In the genomic region with DNA sequence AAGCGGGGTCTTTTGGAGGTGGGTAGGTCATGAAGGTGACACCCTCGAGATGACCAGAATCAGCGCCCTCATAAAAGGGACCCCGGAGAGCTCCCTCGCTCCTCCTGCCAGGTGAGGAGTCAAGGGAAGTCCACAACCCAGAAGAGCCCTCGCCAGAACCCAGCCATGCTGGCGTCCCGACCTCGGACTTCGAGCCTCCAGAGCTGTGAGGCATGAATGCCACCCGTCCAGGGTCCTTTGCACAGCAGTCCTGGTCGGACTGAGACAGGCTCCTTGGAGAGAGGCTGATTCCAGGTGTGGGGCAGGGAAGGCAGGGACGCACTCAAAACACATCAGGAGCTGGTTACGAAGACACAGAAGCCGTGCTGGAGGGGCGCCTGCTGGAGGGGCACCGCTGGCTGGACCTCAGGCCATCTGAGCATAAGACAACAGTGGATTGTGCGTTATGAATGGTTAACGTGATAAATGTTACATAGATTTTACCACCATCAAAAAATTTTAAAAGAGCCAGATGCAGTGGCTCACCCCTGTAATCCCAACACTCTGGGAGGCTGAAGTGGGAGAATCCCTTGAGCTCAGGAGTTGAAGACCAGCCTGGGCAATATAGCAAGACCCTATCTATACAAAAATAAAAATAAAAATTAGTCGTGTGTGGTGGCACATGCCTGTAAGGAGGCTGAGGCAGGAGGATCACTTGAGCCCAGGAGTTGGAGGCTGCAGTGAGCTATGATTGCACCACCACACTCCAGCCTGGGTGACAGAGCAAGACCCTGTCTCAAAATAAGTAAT, we compare ENCODE assay signal across 1 cellular context.
TF ChIP-seq lines count a peak whose summit lies in the region.

No MANE protein-coding gene starts in this region.

TF ChIP-seq in HepG2, 621 proteins besides CTCF, POLR2A, EP300 and RAD21 (continued from another document and continues in another):
- peak; percentile 25; the same call in 1 of the 2 replicates for TF ChIP-seq YEATS2 (CRISPR knock-in tag; IDR thresholded peaks at IDR 0.05; ENCODE audit: borderline replicate concordance)
- TF ChIP-seq, protein P1, sequence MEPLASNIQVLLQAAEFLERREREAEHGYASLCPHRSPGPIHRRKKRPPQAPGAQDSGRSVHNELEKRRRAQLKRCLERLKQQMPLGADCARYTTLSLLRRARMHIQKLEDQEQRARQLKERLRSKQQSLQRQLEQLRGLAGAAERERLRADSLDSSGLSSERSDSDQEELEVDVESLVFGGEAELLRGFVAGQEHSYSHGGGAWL (CRISPR knock-in tag; IDR thresholded peaks at IDR 0.05): 0 out of 2 replicates have a peak, but pooled peaks have one; percentile 41
- no peak for TF ChIP-seq CENPT (CRISPR knock-in tag; IDR thresholded peaks at IDR 0.05; ENCODE audit: low read depth)
- TF ChIP-seq, protein P2, sequence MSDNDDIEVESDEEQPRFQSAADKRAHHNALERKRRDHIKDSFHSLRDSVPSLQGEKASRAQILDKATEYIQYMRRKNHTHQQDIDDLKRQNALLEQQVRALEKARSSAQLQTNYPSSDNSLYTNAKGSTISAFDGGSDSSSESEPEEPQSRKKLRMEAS (IDR thresholded peaks at IDR 0.05): peak; percentile 67
- no peak for TF ChIP-seq ZZZ3 (CRISPR knock-in tag; IDR thresholded peaks at IDR 0.05; ENCODE audit: borderline replicate concordance)
- TF ChIP-seq ZNF335 (CRISPR knock-in tag; IDR thresholded peaks at IDR 0.05): no peak
- no peak for TF ChIP-seq RBAK (CRISPR knock-in tag; IDR thresholded peaks at IDR 0.05)
- 0 out of 2 replicates have a peak, but pooled peaks have one; percentile 25 for TF ChIP-seq DPF2 (CRISPR knock-in tag; IDR thresholded peaks at IDR 0.05; ENCODE audit: borderline replicate concordance, low read depth)
- TF ChIP-seq ZFP82 (CRISPR knock-in tag; IDR thresholded peaks at IDR 0.05; ENCODE audit: borderline replicate concordance): no peak
- TF ChIP-seq YEATS4 (CRISPR knock-in tag; IDR thresholded peaks at IDR 0.05; ENCODE audit: borderline replicate concordance): 0 out of 2 replicates have a peak, but pooled peaks have one; percentile 33
- TF ChIP-seq SATB2 (CRISPR knock-in tag; IDR thresholded peaks at IDR 0.05): no peak
- TF ChIP-seq, protein P3, sequence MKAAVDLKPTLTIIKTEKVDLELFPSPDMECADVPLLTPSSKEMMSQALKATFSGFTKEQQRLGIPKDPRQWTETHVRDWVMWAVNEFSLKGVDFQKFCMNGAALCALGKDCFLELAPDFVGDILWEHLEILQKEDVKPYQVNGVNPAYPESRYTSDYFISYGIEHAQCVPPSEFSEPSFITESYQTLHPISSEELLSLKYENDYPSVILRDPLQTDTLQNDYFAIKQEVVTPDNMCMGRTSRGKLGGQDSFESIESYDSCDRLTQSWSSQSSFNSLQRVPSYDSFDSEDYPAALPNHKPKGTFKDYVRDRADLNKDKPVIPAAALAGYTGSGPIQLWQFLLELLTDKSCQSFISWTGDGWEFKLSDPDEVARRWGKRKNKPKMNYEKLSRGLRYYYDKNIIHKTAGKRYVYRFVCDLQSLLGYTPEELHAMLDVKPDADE (CRISPR knock-in tag; IDR thresholded peaks at IDR 0.05): no peak
- TF ChIP-seq, protein P4, sequence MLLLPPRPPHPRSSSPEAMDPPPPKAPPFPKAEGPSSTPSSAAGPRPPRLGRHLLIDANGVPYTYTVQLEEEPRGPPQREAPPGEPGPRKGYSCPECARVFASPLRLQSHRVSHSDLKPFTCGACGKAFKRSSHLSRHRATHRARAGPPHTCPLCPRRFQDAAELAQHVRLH (CRISPR knock-in tag; IDR thresholded peaks at IDR 0.05; ENCODE audit: borderline replicate concordance, low read depth): no peak
- TF ChIP-seq, protein P5, sequence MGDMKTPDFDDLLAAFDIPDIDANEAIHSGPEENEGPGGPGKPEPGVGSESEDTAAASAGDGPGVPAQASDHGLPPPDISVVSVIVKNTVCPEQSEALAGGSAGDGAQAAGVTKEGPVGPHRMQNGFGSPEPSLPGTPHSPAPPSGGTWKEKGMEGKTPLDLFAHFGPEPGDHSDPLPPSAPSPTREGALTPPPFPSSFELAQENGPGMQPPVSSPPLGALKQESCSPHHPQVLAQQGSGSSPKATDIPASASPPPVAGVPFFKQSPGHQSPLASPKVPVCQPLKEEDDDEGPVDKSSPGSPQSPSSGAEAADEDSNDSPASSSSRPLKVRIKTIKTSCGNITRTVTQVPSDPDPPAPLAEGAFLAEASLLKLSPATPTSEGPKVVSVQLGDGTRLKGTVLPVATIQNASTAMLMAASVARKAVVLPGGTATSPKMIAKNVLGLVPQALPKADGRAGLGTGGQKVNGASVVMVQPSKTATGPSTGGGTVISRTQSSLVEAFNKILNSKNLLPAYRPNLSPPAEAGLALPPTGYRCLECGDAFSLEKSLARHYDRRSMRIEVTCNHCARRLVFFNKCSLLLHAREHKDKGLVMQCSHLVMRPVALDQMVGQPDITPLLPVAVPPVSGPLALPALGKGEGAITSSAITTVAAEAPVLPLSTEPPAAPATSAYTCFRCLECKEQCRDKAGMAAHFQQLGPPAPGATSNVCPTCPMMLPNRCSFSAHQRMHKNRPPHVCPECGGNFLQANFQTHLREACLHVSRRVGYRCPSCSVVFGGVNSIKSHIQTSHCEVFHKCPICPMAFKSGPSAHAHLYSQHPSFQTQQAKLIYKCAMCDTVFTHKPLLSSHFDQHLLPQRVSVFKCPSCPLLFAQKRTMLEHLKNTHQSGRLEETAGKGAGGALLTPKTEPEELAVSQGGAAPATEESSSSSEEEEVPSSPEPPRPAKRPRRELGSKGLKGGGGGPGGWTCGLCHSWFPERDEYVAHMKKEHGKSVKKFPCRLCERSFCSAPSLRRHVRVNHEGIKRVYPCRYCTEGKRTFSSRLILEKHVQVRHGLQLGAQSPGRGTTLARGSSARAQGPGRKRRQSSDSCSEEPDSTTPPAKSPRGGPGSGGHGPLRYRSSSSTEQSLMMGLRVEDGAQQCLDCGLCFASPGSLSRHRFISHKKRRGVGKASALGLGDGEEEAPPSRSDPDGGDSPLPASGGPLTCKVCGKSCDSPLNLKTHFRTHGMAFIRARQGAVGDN (CRISPR knock-in tag; IDR thresholded peaks at IDR 0.05): peak; percentile 78
- TF ChIP-seq, protein P6, sequence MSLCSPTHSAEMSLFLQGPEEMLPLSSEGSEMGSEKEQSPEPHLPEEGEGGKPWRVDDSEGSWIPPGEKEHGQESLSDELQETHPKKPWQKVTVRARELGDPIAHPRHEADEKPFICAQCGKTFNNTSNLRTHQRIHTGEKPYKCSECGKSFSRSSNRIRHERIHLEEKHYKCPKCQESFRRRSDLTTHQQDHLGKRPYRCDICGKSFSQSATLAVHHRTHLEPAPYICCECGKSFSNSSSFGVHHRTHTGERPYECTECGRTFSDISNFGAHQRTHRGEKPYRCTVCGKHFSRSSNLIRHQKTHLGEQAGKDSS (CRISPR knock-in tag; IDR thresholded peaks at IDR 0.05; ENCODE audit: borderline replicate concordance, low read depth): no peak
- TF ChIP-seq ZSCAN12 (CRISPR knock-in tag; IDR thresholded peaks at IDR 0.05): no peak
- no peak for TF ChIP-seq TBX2 (CRISPR knock-in tag; IDR thresholded peaks at IDR 0.05; ENCODE audit: borderline replicate concordance)
- TF ChIP-seq RFX1 (IDR thresholded peaks at IDR 0.05): no peak
- peak; percentile 75 for TF ChIP-seq HNF4A (CRISPR knock-in tag; IDR thresholded peaks at IDR 0.05)
- no peak for TF ChIP-seq STAG1 (CRISPR knock-in tag; IDR thresholded peaks at IDR 0.05)
- TF ChIP-seq ATF7-NPFF (CRISPR knock-in tag; IDR thresholded peaks at IDR 0.05; ENCODE audit: low read depth): 0 out of 2 replicates have a peak, but pooled peaks have one; percentile 19
- TF ChIP-seq ZNF777 (CRISPR knock-in tag; IDR thresholded peaks at IDR 0.05): peak; percentile 78
- TF ChIP-seq MXD4 (CRISPR knock-in tag; IDR thresholded peaks at IDR 0.05): no peak
- no peak for TF ChIP-seq REXO4 (CRISPR knock-in tag; IDR thresholded peaks at IDR 0.05; ENCODE audit: borderline replicate concordance)
- no peak for TF ChIP-seq THYN1 (CRISPR knock-in tag; IDR thresholded peaks at IDR 0.05; ENCODE audit: borderline replicate concordance, low read depth)
- TF ChIP-seq, protein P7, sequence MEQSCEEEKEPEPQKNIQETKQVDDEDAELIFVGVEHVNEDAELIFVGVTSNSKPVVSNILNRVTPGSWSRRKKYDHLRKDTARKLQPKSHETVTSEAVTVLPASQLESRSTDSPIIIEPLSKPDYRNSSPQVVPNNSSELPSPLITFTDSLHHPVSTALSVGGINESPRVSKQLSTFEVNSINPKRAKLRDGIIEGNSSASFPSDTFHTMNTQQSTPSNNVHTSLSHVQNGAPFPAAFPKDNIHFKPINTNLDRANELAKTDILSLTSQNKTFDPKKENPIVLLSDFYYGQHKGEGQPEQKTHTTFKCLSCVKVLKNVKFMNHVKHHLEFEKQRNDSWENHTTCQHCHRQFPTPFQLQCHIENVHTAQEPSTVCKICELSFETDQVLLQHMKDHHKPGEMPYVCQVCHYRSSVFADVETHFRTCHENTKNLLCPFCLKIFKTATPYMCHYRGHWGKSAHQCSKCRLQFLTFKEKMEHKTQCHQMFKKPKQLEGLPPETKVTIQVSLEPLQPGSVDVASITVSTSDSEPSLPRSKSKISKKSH (CRISPR knock-in tag; IDR thresholded peaks at IDR 0.05; ENCODE audit: borderline replicate concordance): no peak; the same call in 1 of the 2 replicates
- TF ChIP-seq DMAP1 (CRISPR knock-in tag; IDR thresholded peaks at IDR 0.05): peak; percentile 29; the same call in 1 of the 2 replicates
- TF ChIP-seq MTA1 (CRISPR knock-in tag; IDR thresholded peaks at IDR 0.05; ENCODE audit: borderline replicate concordance): peak; percentile 62; the same call in 1 of the 2 replicates
- no peak for TF ChIP-seq RBFOX2 (IDR thresholded peaks at IDR 0.05; ENCODE audit: low read depth, low read length)
- no peak for TF ChIP-seq ATF1 (CRISPR knock-in tag; IDR thresholded peaks at IDR 0.05)
- 0 out of 2 replicates have a peak, but pooled peaks have one; percentile 35 for TF ChIP-seq KDM5B (CRISPR knock-in tag; IDR thresholded peaks at IDR 0.05; ENCODE audit: borderline replicate concordance)
- no peak for TF ChIP-seq GATA4 (IDR thresholded peaks at IDR 0.05; ENCODE audit: borderline replicate concordance, low read depth)
- TF ChIP-seq ZNF790 (CRISPR knock-in tag; IDR thresholded peaks at IDR 0.05; ENCODE audit: borderline replicate concordance): no peak
- 0 out of 2 replicates have a peak, but pooled peaks have one; percentile 13 for TF ChIP-seq SP5 (CRISPR knock-in tag; IDR thresholded peaks at IDR 0.05; ENCODE audit: borderline replicate concordance, low read depth)
- peak; percentile 53; the same call in 1 of the 2 replicates for TF ChIP-seq ZNF121 (CRISPR knock-in tag; IDR thresholded peaks at IDR 0.05)
- TF ChIP-seq, protein P8, sequence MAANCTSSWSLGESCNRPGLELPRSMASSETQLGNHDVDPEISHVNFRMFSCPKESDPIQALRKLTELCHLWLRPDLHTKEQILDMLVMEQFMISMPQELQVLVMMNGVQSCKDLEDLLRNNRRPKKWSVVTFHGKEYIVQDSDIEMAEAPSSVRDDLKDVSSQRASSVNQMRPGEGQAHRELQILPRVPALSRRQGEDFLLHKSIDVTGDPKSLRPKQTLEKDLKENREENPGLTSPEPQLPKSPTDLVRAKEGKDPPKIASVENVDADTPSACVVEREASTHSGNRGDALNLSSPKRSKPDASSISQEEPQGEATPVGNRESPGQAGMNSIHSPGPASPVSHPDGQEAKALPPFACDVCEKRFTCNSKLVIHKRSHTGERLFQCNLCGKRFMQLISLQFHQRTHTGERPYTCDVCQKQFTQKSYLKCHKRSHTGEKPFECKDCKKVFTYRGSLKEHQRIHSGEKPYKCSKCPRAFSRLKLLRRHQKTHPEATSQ (CRISPR knock-in tag; IDR thresholded peaks at IDR 0.05; ENCODE audit: borderline replicate concordance): no peak
- no peak for TF ChIP-seq IKZF4 (CRISPR knock-in tag; IDR thresholded peaks at IDR 0.05; ENCODE audit: borderline replicate concordance, low read depth, not compliant biosample characterization)
- 0 out of 2 replicates have a peak, but pooled peaks have one; percentile 44 for TF ChIP-seq ERF (CRISPR knock-in tag; IDR thresholded peaks at IDR 0.05)
- TF ChIP-seq ZNF644 (CRISPR knock-in tag; IDR thresholded peaks at IDR 0.05; ENCODE audit: low read depth): 0 out of 2 replicates have a peak, but pooled peaks have one; percentile 27
- no peak for TF ChIP-seq DNMT3B (CRISPR knock-in tag; conservative IDR thresholded peaks at IDR 0.05)
- TF ChIP-seq, protein P9, sequence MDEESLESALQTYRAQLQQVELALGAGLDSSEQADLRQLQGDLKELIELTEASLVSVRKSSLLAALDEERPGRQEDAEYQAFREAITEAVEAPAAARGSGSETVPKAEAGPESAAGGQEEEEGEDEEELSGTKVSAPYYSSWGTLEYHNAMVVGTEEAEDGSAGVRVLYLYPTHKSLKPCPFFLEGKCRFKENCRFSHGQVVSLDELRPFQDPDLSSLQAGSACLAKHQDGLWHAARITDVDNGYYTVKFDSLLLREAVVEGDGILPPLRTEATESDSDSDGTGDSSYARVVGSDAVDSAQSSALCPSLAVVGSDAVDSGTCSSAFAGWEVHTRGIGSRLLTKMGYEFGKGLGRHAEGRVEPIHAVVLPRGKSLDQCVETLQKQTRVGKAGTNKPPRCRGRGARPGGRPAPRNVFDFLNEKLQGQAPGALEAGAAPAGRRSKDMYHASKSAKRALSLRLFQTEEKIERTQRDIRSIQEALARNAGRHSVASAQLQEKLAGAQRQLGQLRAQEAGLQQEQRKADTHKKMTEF (CRISPR knock-in tag; IDR thresholded peaks at IDR 0.05): no peak
- TF ChIP-seq, protein P10, sequence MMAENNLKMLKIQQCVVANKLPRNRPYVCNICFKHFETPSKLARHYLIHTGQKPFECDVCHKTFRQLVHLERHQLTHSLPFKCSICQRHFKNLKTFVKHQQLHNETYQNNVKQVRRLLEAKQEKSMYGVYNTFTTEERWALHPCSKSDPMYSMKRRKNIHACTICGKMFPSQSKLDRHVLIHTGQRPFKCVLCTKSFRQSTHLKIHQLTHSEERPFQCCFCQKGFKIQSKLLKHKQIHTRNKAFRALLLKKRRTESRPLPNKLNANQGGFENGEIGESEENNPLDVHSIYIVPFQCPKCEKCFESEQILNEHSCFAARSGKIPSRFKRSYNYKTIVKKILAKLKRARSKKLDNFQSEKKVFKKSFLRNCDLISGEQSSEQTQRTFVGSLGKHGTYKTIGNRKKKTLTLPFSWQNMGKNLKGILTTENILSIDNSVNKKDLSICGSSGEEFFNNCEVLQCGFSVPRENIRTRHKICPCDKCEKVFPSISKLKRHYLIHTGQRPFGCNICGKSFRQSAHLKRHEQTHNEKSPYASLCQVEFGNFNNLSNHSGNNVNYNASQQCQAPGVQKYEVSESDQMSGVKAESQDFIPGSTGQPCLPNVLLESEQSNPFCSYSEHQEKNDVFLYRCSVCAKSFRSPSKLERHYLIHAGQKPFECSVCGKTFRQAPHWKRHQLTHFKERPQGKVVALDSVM (CRISPR knock-in tag; IDR thresholded peaks at IDR 0.05): 0 out of 2 replicates have a peak, but pooled peaks have one; percentile 78
